In the genomic region with DNA sequence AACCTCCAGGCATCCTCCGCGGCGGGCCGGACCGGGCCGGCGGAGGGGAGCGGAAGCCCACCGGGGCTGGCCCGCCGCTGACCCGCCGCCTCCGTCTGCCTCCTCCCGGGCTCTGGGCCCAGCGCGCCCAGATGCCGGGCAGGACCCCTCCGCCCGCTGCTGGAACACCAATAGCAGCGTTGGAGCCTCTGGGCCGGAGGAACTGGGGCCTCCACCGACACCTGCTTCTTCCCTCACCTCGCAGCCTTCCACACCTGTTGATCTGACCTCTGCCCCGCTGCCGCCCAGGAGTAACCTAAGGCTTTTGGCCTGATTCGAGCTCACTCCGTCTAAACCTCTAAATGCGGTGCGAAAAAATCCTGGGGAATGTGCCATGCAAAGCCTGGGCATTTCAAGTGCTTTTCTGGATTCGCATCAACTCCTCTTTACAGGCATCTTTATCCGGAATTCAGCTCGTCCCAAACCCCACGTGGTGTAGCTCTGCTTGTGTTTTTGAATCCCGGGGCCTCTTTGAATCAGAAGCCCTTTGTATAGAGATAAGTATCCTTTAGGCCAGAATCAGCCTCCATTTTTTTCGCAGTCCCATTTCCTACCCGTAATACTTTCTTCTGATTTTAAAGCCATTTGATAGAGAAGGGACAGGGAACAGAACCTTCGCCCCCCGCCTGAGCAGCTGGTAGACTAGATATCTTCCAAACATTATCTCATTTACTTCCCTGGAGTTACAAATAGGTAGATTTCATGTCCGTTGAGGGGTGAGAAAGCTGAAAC, we compare ENCODE assay signal across 7 cellular contexts. TPM values are rescaled to one million over a fixed set of nuclear protein-coding genes. Genes with fewer than 3 reads are reported as not detected.
DNase-seq lines count a peak whose midpoint lies in the region; ATAC-seq, FAIRE-seq and TF ChIP-seq lines count a peak whose summit lies in the region.

No MANE protein-coding gene starts in this region.

- no peaks in the 10 kb centered on the region for H3K9me3 Mint-ChIP-seq in activated CD4-positive, alpha-beta memory T cell treated with anti-CD3 and anti-CD28 coated beads for 36 hours

- 11 to 12% methylated on average over 24 to 40 of the region's 40 CpGs for WGBS in pancreas, 2 donors

- ATAC-seq in GM18858 (IDR thresholded peaks at IDR 0.05; ENCODE audit: unreplicated experiment) (peak; percentile 21), HG03175 (IDR thresholded peaks at IDR 0.05; ENCODE audit: unreplicated experiment) (peak; percentile 9), pancreas (peak; percentile 8 to 42 (median 8)), HG02759 (IDR thresholded peaks at IDR 0.05; ENCODE audit: unreplicated experiment) (no peak)

- peak overlapping the region; percentile 65 for H3K4me3 Mint-ChIP-seq in activated CD4-positive, alpha-beta memory T cell treated with anti-CD3 and anti-CD28 coated beads for 36 hours

- POLR2A ChIA-PET in activated CD4-positive, alpha-beta memory T cell treated with anti-CD3 and anti-CD28 coated beads for 36 hours (lab: Charles Lee) = no interaction called here

- CTCF ChIA-PET in activated CD4-positive, alpha-beta memory T cell treated with anti-CD3 and anti-CD28 coated beads for 36 hours (lab: Charles Lee) = interaction anchor here (1.0 kb wide), 1 partner anchor 73 kb away, joined by 6 read pairs; no protein-coding TSS in a partner anchor

- H3K36me3 Mint-ChIP-seq in activated CD4-positive, alpha-beta memory T cell treated with anti-CD3 and anti-CD28 coated beads for 36 hours = no peaks in the 10 kb centered on the region

- intact Hi-C loops in activated CD4-positive, alpha-beta memory T cell treated with anti-CD3 and anti-CD28 coated beads for 36 hours (cut with micrococcal nuclease) = loop anchor here (5.0 to 10.0 kb wide), 2 partner anchors 115 to 307 kb away; a partner anchor contains a TSS
- intact Hi-C loops in pancreas (cut with DNase I) = loop anchor here in 1 of 3 donors (10.0 kb wide), 1 partner anchor 63 kb away; no protein-coding TSS in a partner anchor

- no peak overlapping the region for H3K27ac Mint-ChIP-seq in activated CD4-positive, alpha-beta memory T cell treated with anti-CD3 and anti-CD28 coated beads for 36 hours

- no peaks in the 10 kb centered on the region for H3K36me3 ChIP-seq in pancreas

- TF ChIP-seq CTCF in foreskin fibroblast (IDR thresholded peaks at IDR 0.05; ENCODE audit: low read depth, low read length) (no peak), pancreas (IDR thresholded peaks at IDR 0.05) (no peak)

- no peak for FAIRE-seq in pancreas (lab: Jason Lieb, UNC)

- no peaks in the 10 kb centered on the region for H3K27me3 ChIP-seq in pancreas

- peaks cover 14% of the 10 kb centered on the region for H3K4me1 Mint-ChIP-seq in activated CD4-positive, alpha-beta memory T cell treated with anti-CD3 and anti-CD28 coated beads for 36 hours (ENCODE audit: low read depth)

- H3K9me3 ChIP-seq in pancreas = no peaks in the 10 kb centered on the region

- DNase-seq in activated CD4-positive, alpha-beta memory T cell treated with anti-CD3 and anti-CD28 coated beads for 36 hours = no peak
- DNase-seq in foreskin fibroblast (peak; percentile 34 to 75), pancreas (peak in 4 of 6 donors; percentile 44 to 60 (median 52)), NCI-H1930 (lab: John Stamatoyannopoulos, UW) (no peak)

- H3K27me3 Mint-ChIP-seq in activated CD4-positive, alpha-beta memory T cell treated with anti-CD3 and anti-CD28 coated beads for 36 hours = peaks cover 29% of the 10 kb centered on the region

- H3K4me3 ChIP-seq in foreskin fibroblast (ENCODE audit: low read depth in 1 of 2, low read length in 2 of 2) = peak overlapping the region; percentile 64 to 95
- peak overlapping the region; percentile 69 to 91 (median 75) for H3K4me3 ChIP-seq in pancreas

- peaks cover 0 to 37% (median 12%) of the 10 kb centered on the region in 3 donors for H3K4me1 ChIP-seq in pancreas

- peak overlapping the region; percentile 90 to 99 (median 94) for H3K27ac ChIP-seq in pancreas

RNA-seq across cellular contexts. Expression of a gene that starts 0.7 kb away (rescaled TPM):
- 1 to 10 TPM; 3.9 to 4.6 TPM for total RNA-seq in activated CD4-positive, alpha-beta memory T cell treated with anti-CD3 and anti-CD28 coated beads for 36 hours
- total RNA-seq in pancreas = 100 to 1,000 TPM in 2 of 6 donors, 10 to 100 TPM in 4; 31.7 to 143 (median 53.6) TPM
- polyA plus RNA-seq in pancreas = 10 to 100 TPM; 33.6 to 49.4 TPM

Comparison
In these comparisons a context has a peak if more than half of its experiments do, and no peak if none do; other contexts are left out.
1. DNase-seq: peak in foreskin fibroblast (2 of 2) and pancreas (4 of 6); none in activated CD4-positive, alpha-beta memory T cell treated with anti-CD3 and anti-CD28 coated beads for 36 hours (single experiment) and NCI-H1930 (0 of 2).
2. RNA of a gene that starts 0.7 kb away (total RNA-seq): 31.7 to 143 TPM in pancreas; 3.9 to 4.6 TPM in activated CD4-positive, alpha-beta memory T cell treated with anti-CD3 and anti-CD28 coated beads for 36 hours; every median in the first group is over 4 times any median in the second.